In the genomic region with DNA sequence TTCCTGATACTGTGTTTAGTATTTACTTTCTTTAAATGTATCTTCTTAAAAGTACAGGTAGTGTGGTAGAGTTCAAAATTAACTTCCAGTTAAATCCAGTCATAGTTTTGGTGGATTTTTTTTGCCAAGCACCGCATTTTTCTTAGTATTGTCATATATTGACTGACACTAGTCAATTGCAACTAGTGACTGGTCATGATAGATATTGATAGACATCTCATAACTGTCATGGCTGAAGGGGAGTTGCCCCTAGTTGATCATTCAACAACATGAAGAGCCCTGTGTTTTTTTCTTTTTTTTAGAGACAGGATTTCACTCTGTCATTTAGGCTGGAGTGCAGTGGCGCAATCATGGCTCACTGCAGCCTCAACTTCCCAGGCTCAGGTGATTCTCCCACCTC, we compare ENCODE assay signal across 8 cellular contexts. TPM values are rescaled to one million over a fixed set of nuclear protein-coding genes. Genes with fewer than 3 reads are reported as not detected.
A peak's percentile ranks its signal among the peaks of the same experiment; 100 is the strongest.
DNase-seq lines count a peak whose midpoint lies in the region; ATAC-seq, FAIRE-seq and TF ChIP-seq lines count a peak whose summit lies in the region.

No MANE protein-coding gene starts in this region.

- WGBS in IMR-90 (ENCODE audit: extremely low coverage in 2 of 2, insufficient read length in 1 of 2), 2 experiments = no CpG with 5 or more reads among the region's 2 CpGs
- 63% methylated on average over 2 of the region's 2 CpGs for WGBS in K562 (ENCODE audit: insufficient coverage, low coverage, missing lambda C conversion rate)

- TF ChIP-seq EP300 in K562 (IDR thresholded peaks at IDR 0.05; ENCODE audit: low read length) = no peak

- no peak overlapping the region for H3K23ac ChIP-seq in IMR-90 (ENCODE audit: low read depth, low read length)

- peaks cover 26 to 68% of the 10 kb centered on the region in 2 experiments for H3K79me1 ChIP-seq in IMR-90 (ENCODE audit: low read depth in 1 of 2, low read length in 2 of 2)

- H2BK5ac ChIP-seq in IMR-90 (ENCODE audit: low read depth, low read length, poor library complexity, severe bottlenecking) = peak overlapping the region; percentile 94

- H3K27ac Mint-ChIP-seq in CD14-positive monocyte (peak overlapping the region; percentile 87 to 97 (median 95)), osteocyte (ENCODE audit: unreplicated experiment) (peak overlapping the region; percentile 93)

- no peak overlapping the region for H2AK9ac ChIP-seq in IMR-90 (replicated peaks; ENCODE audit: low read depth, low read length, poor library complexity)

- H4K8ac ChIP-seq in IMR-90 (ENCODE audit: low read depth in 2 of 2, low read length in 2 of 2) = peak overlapping the region in 1 of 2 experiments; percentile 3; a peak in 2 of 4 replicates

- H3K4me1 Mint-ChIP-seq in CD14-positive monocyte = peaks cover 65% of the 10 kb centered on the region
- peaks cover 43% of the 10 kb centered on the region for H3K4me1 Mint-ChIP-seq in osteocyte (ENCODE audit: unreplicated experiment)

- ATAC-seq in IMR-90 (ENCODE audit: low read depth) = no peak
- ATAC-seq in K562 = no peak; the same call in 2 of the 3 replicates
- no peak for ATAC-seq in HG02870 (IDR thresholded peaks at IDR 0.05; ENCODE audit: unreplicated experiment)

- peak overlapping the region; percentile 7 for H2BK20ac ChIP-seq in IMR-90 (ENCODE audit: low read depth, low read length)

- TF ChIP-seq RAD21 in IMR-90 (IDR thresholded peaks at IDR 0.05; ENCODE audit: low read length) (no peak), K562 (CRISPR knock-in tag; conservative IDR thresholded peaks at IDR 0.05 in 1 of 2, IDR thresholded peaks at IDR 0.05 in 1 of 2) (no peak)

- H3K4me2 ChIP-seq in IMR-90 (ENCODE audit: low read depth, low read length) (peak overlapping the region; percentile 37; the same call in 1 of the 2 replicates), K562 (ENCODE audit: insufficient read depth, low read length) (peak overlapping the region; percentile 62; the same call in 1 of the 2 replicates)

- no peak for TF ChIP-seq POLR2A in IMR-90 (IDR thresholded peaks at IDR 0.05; ENCODE audit: low read depth, low read length)
- no peak for TF ChIP-seq POLR2A in K562 (conservative IDR thresholded peaks at IDR 0.05)

- H3K27me3 Mint-ChIP-seq in CD14-positive monocyte (ENCODE audit: low read depth in 3 of 3) (peaks cover 0 to 5% (median 0%) of the 10 kb centered on the region in 3 donors), osteocyte (ENCODE audit: unreplicated experiment) (no peaks in the 10 kb centered on the region)

- H3K79me2 ChIP-seq in K562 (ENCODE audit: control insufficient read depth, insufficient read depth, low read length) = peaks cover 85% of the 10 kb centered on the region

- H3K27me3 ChIP-seq in IMR-90 (ENCODE audit: control insufficient read depth, insufficient read depth, low read length) (no peaks in the 10 kb centered on the region), K562 (ENCODE audit: control insufficient read depth in 2 of 2, insufficient read depth in 2 of 2, low read length in 2 of 2) (no peaks in the 10 kb centered on the region)

- H3K4me3 ChIP-seq in IMR-90 (ENCODE audit: insufficient read depth, low read depth, low read length) = no peak overlapping the region
- no peak overlapping the region for H3K4me3 ChIP-seq in K562

- H4K91ac ChIP-seq in IMR-90 (ENCODE audit: insufficient read depth, low read depth, low read length) = 0 out of 2 replicates have a peak overlapping the region, but pooled peaks have one; percentile 23

- DNase-seq in CD14-positive monocyte (ENCODE audit: low spot score) = no peak
- no peak for DNase-seq in IMR-90
- DNase-seq in K562 (ENCODE audit: extremely low read depth in 1 of 4, low spot score in 3 of 4) = no peak
- no peak for DNase-seq in osteocyte (ENCODE audit: extremely low spot score, unreplicated experiment)
- no peak for DNase-seq in KG1 (lab: John Stamatoyannopoulos, UW)
- no peak for DNase-seq in globus pallidus (ENCODE audit: low spot score)
- DNase-seq in A172 (ENCODE audit: low spot score) = no peak

- peak overlapping the region; percentile 7; the same call in 1 of the 2 replicates for H2BK120ac ChIP-seq in IMR-90 (ENCODE audit: low read depth, low read length)

- TF ChIP-seq CTCF in CD14-positive monocyte (IDR thresholded peaks at IDR 0.05) = no peak
- no peak for TF ChIP-seq CTCF in IMR-90 (conservative IDR thresholded peaks at IDR 0.05; ENCODE audit: low read depth, low read length)
- TF ChIP-seq CTCF in K562 (IDR thresholded peaks at IDR 0.05 in 2 of 3, conservative IDR thresholded peaks at IDR 0.05 in 1 of 3; ENCODE audit: insufficient read depth in 2 of 3, low read depth in 1 of 3, low read length in 3 of 3) = no peak
- TF ChIP-seq CTCF in osteocyte (IDR thresholded peaks at IDR 0.05) = no peak

- H2AK5ac ChIP-seq in IMR-90 (ENCODE audit: low read depth, low read length) = peak overlapping the region; percentile 24; the same call in 1 of the 2 replicates

- H3K36me3 Mint-ChIP-seq in CD14-positive monocyte (peaks cover 39 to 44% of the 10 kb centered on the region in 2 donors), osteocyte (ENCODE audit: unreplicated experiment) (peaks cover 10% of the 10 kb centered on the region)

- H4K5ac ChIP-seq in IMR-90 (ENCODE audit: low read depth, low read length) = no peak overlapping the region

- H2AFZ ChIP-seq in IMR-90 (replicated peaks; ENCODE audit: low read length, poor library complexity) = no peak overlapping the region
- H2AFZ ChIP-seq in K562 (ENCODE audit: low read depth, low read length) = no peak overlapping the region

- BruUV-seq in IMR-90 (replicated peaks; lab: Mats Ljungman, UMichigan) = no TSS peak
- BruUV-seq in K562 (replicated peaks; lab: Mats Ljungman, UMichigan) = no TSS peak

- 0 out of 3 replicates have a peak overlapping the region, but pooled peaks have one; percentile 1 for H2BK15ac ChIP-seq in IMR-90 (ENCODE audit: low read depth, low read length)

- 0 out of 2 replicates have a peak overlapping the region, but pooled peaks have one; percentile 0 for H3K14ac ChIP-seq in IMR-90 (replicated peaks; ENCODE audit: low read depth, low read length)

- peak overlapping the region; percentile 87; the same call in 1 of the 2 replicates for H3K27ac ChIP-seq in IMR-90 (ENCODE audit: insufficient read depth, low read length)
- H3K27ac ChIP-seq in K562 (ENCODE audit: extremely low read depth, low read depth, low read length) = peak overlapping the region; percentile 67; the same call in 1 of the 3 replicates

- in situ Hi-C loops in IMR-90 (cut with MboI; ENCODE audit: low sequenced_read_pairs) = no loop called here
- in situ Hi-C loops in K562 (cut with MboI) = no loop called here

- H3K9me1 ChIP-seq in IMR-90 (ENCODE audit: insufficient read depth, low read length) (peaks cover 4% of the 10 kb centered on the region), K562 (ENCODE audit: control insufficient read depth, insufficient read depth, low read length) (no peaks in the 10 kb centered on the region)

- dilution Hi-C loops in IMR-90 (cut with HindIII; ENCODE audit: low sequenced_read_pairs, unreplicated experiment) = no loop called here

- H3K56ac ChIP-seq in IMR-90 (ENCODE audit: extremely low read depth, insufficient read depth, low read length) = no peak overlapping the region

- CTCF ChIA-PET in IMR-90 (lab: Yijun Ruan, JAX) (no interaction called here), K562 (lab: Yijun Ruan, JAX; ENCODE audit: low intra/inter-chr PET ratio) (no interaction called here)

- no peak for FAIRE-seq in K562 (lab: Jason Lieb, UNC)

- no peak overlapping the region for H3K9ac ChIP-seq in IMR-90 (ENCODE audit: low read depth, low read length)
- no peak overlapping the region for H3K9ac ChIP-seq in K562 (ENCODE audit: insufficient read depth in 1 of 2, low read depth in 2 of 2, low read length in 2 of 2)

- H3K9me3 ChIP-seq in IMR-90 (ENCODE audit: control insufficient read depth, insufficient read depth, low read length) = no peaks in the 10 kb centered on the region
- H3K9me3 ChIP-seq in K562 (replicated peaks; ENCODE audit: control insufficient read depth, insufficient read depth, low read depth, low read length) = no peaks in the 10 kb centered on the region

- H3K4me1 ChIP-seq in IMR-90 (ENCODE audit: control insufficient read depth, insufficient read depth, low read length) (peaks cover 14% of the 10 kb centered on the region), K562 (replicated peaks in 1 of 2; ENCODE audit: control insufficient read depth in 2 of 2, insufficient read depth in 2 of 2, low read length in 2 of 2) (peaks cover 35 to 57% of the 10 kb centered on the region in 2 experiments)

- H3K4me3 Mint-ChIP-seq in CD14-positive monocyte (no peak overlapping the region), osteocyte (ENCODE audit: unreplicated experiment) (no peak overlapping the region)

- H3K36me3 ChIP-seq in IMR-90 (ENCODE audit: control insufficient read depth, insufficient read depth, low read length) = peaks cover 1% of the 10 kb centered on the region; the same call in 1 of the 2 replicates
- H3K36me3 ChIP-seq in K562 (ENCODE audit: control insufficient read depth, insufficient read depth, low read length) = peaks cover 4% of the 10 kb centered on the region; the same call in 1 of the 3 replicates

- peak overlapping the region; percentile 47; the same call in 1 of the 2 replicates for H3K4ac ChIP-seq in IMR-90 (ENCODE audit: low read depth, low read length)

- H3K18ac ChIP-seq in IMR-90 (ENCODE audit: low read depth, low read length) = peak overlapping the region; percentile 27; the same call in 1 of the 2 replicates

- peaks cover 5% of the 10 kb centered on the region; the same call in 1 of the 2 replicates for H4K20me1 ChIP-seq in IMR-90 (ENCODE audit: insufficient read depth, low read length)
- no peaks in the 10 kb centered on the region for H4K20me1 ChIP-seq in K562 (replicated peaks; ENCODE audit: control insufficient read depth, insufficient read depth, low read length)

- POLR2A ChIA-PET in IMR-90 (lab: Charles Lee; ENCODE audit: unreplicated experiment) (interaction anchor here (0.6 kb wide), 1 partner anchor 79 kb away, joined by 3 read pairs; no protein-coding TSS in a partner anchor), K562 (lab: Yijun Ruan, JAX) (interaction anchor here (0.9 to 1.1 kb wide), 2 partner anchors 14 to 21 kb away, joined by 3 to 5 read pairs; no protein-coding TSS in a partner anchor)

- intact Hi-C loops in CD14-positive monocyte (cut with micrococcal nuclease) = loop anchor here in 1 of 2 donors (5.0 kb wide), 1 partner anchor 36 kb away; no protein-coding TSS in a partner anchor
- intact Hi-C loops in IMR-90 (cut with micrococcal nuclease) = no loop called here
- intact Hi-C loops in K562 (cut with micrococcal nuclease) = no loop called here

- H3K9me3 Mint-ChIP-seq in CD14-positive monocyte (no peaks in the 10 kb centered on the region), osteocyte (ENCODE audit: unreplicated experiment) (no peaks in the 10 kb centered on the region)

RNA-seq across cellular contexts. Expression of gene RAB8B, which starts 22.1 kb away (rescaled TPM):
- polyA plus RNA-seq in CD14-positive monocyte = 10 to 100 TPM; 58.9 to 77.3 TPM
- 29.4 and 66.4 TPM in 2 replicates for total RNA-seq in IMR-90 (2012; rRNA removed)
- 19.4 and 24.6 TPM in 2 replicates for polyA plus RNA-seq in IMR-90 (2012; rRNA removed)
- 1.6 and 2.2 TPM in 2 replicates for polyA plus RNA-seq in IMR-90 (2012; cell fraction: cytosol; rRNA removed)
- polyA plus RNA-seq in IMR-90 (2012; cell fraction: nucleus; rRNA removed; ENCODE audit: low replicate concordance) = 0.63 and 7.6 TPM in 2 replicates
- total RNA-seq in K562 (2011; cell fraction: chromatin; rRNA removed; ENCODE audit: low replicate concordance) = 10.7 and 17.8 TPM in 2 replicates
- 5.3 and 7.3 TPM in 2 replicates for total RNA-seq in K562 (2011; cell fraction: nucleolus; rRNA removed)
- 10.6 and 18.9 TPM in 2 replicates for total RNA-seq in K562 (2011; cell fraction: nucleoplasm; rRNA removed)
- total RNA-seq in K562 (2014; rRNA removed) = 23.6 and 24.6 TPM in 2 replicates
- 28.9 and 33.9 TPM in 2 replicates for total RNA-seq in K562 (2014; rRNA removed; fragmentation: Illumina TruSeq; extraction: Trizol)
- 30.8 and 32.1 TPM in 2 replicates for total RNA-seq in K562 (2015; rRNA removed; fragmentation: Illumina TruSeq; extraction: Trizol)
- 24.2 and 27.3 TPM in 2 replicates for total RNA-seq in K562 (2021)
- polyA plus RNA-seq in K562 (2011; rRNA removed) = 13.2 and 21.5 TPM in 2 replicates
- 4.1 and 7.1 TPM in 2 replicates for polyA plus RNA-seq in K562 (2011; cell fraction: cytosol; rRNA removed)
- polyA plus RNA-seq in K562 (2011; cell fraction: nucleus; rRNA removed) = 12.5 and 14.7 TPM in 2 replicates
- 12.2 and 30.2 TPM in 2 replicates for polyA plus RNA-seq in K562 (2012)
- 20.5 and 30.0 TPM in 2 replicates for polyA plus RNA-seq in K562 (2014; fragmentation: Illumina TruSeq; extraction: Trizol)
- polyA plus RNA-seq in K562 (2014; fragmentation: Nextera tagmentation; extraction: Ambion mirVana) = 10 to 100 TPM in 1 of 2 experiments, 1 to 10 TPM in 1; 7.8 to 12.1 TPM
- polyA plus RNA-seq in K562 (2014; rRNA removed) = 17.4 and 17.6 TPM in 2 replicates
- polyA minus RNA-seq in K562 (2011; rRNA and poly(A)+ RNA removed) = 48.4 and 52.6 TPM in 2 replicates
- polyA minus RNA-seq in K562 (2011; cell fraction: cytosol; rRNA and poly(A)+ RNA removed) = 36.9 and 49.1 TPM in 2 replicates
- 6.1 and 10.1 TPM in 2 replicates for polyA minus RNA-seq in K562 (2011; cell fraction: nucleus; rRNA and poly(A)+ RNA removed)
- total RNA-seq in osteocyte = 27.9 and 29.8 TPM in 2 replicates
- 18.2 and 20.5 TPM in 2 replicates for total RNA-seq in A172 (2014; rRNA removed; shearing (Covaris generic))

RNA-seq across cellular contexts. Expression of gene RPS27L, which starts 54.3 kb away (rescaled TPM):
- polyA plus RNA-seq in CD14-positive monocyte = 100 to 1,000 TPM; 178 to 196 TPM
- total RNA-seq in IMR-90 (2012; rRNA removed) = 53.1 and 64.7 TPM in 2 replicates
- polyA plus RNA-seq in IMR-90 (2012; rRNA removed) = 302 and 361 TPM in 2 replicates
- polyA plus RNA-seq in IMR-90 (2012; cell fraction: cytosol; rRNA removed) = 13.0 and 33.3 TPM in 2 replicates
- 11.4 and 110 TPM in 2 replicates for polyA plus RNA-seq in IMR-90 (2012; cell fraction: nucleus; rRNA removed; ENCODE audit: low replicate concordance)
- total RNA-seq in K562 (2011; cell fraction: chromatin; rRNA removed; ENCODE audit: low replicate concordance) = 10.6 and 25.3 TPM in 2 replicates
- 10.3 and 10.4 TPM in 2 replicates for total RNA-seq in K562 (2011; cell fraction: nucleolus; rRNA removed)
- 17.9 and 22.3 TPM in 2 replicates for total RNA-seq in K562 (2011; cell fraction: nucleoplasm; rRNA removed)
- total RNA-seq in K562 (2014; rRNA removed) = 75.1 and 85.7 TPM in 2 replicates
- total RNA-seq in K562 (2014; rRNA removed; fragmentation: Illumina TruSeq; extraction: Trizol) = 128 and 148 TPM in 2 replicates
- 92.6 and 105 TPM in 2 replicates for total RNA-seq in K562 (2015; rRNA removed; fragmentation: Illumina TruSeq; extraction: Trizol)
- 94.4 and 115 TPM in 2 replicates for total RNA-seq in K562 (2021)
- 117 and 155 TPM in 2 replicates for polyA plus RNA-seq in K562 (2011; rRNA removed)
- 29.8 and 61.5 TPM in 2 replicates for polyA plus RNA-seq in K562 (2011; cell fraction: cytosol; rRNA removed)
- 20.0 and 40.3 TPM in 2 replicates for polyA plus RNA-seq in K562 (2011; cell fraction: nucleus; rRNA removed)
- 157 and 166 TPM in 2 replicates for polyA plus RNA-seq in K562 (2012)
- polyA plus RNA-seq in K562 (2014; fragmentation: Illumina TruSeq; extraction: Trizol) = 72.2 and 79.3 TPM in 2 replicates
- 100 to 1,000 TPM; 328 to 382 TPM for polyA plus RNA-seq in K562 (2014; fragmentation: Nextera tagmentation; extraction: Ambion mirVana)
- 115 and 116 TPM in 2 replicates for polyA plus RNA-seq in K562 (2014; rRNA removed)
- polyA minus RNA-seq in K562 (2011; rRNA and poly(A)+ RNA removed) = 27.4 and 34.5 TPM in 2 replicates
- polyA minus RNA-seq in K562 (2011; cell fraction: cytosol; rRNA and poly(A)+ RNA removed) = 15.9 and 18.7 TPM in 2 replicates
- 8.5 and 15.7 TPM in 2 replicates for polyA minus RNA-seq in K562 (2011; cell fraction: nucleus; rRNA and poly(A)+ RNA removed)
- 200 and 202 TPM in 2 replicates for total RNA-seq in osteocyte
- total RNA-seq in A172 (2014; rRNA removed; shearing (Covaris generic)) = 111 and 135 TPM in 2 replicates
